8 cellular contexts compared by ENCODE assay signal in the genomic region with DNA sequence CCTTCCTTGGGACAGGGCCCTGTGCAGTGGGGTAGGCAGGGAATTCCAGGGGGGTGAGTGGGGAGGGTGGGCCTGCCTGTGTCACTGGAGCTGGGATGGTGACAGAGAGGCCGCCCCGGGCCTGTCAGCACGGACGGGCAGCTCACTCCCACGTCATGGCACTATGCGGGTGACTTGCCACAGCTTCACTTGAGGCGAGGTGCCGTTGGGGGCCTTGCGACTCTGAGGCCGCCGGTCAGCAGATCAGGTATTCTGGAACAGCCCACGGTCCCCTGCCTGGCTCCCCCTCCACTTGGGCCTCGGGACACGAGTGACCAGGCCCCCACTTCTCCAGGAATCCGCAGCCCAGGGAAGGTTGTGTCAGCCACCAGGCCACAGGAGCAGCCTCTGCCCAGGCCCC. TPM values are rescaled to one million over a fixed set of nuclear protein-coding genes. Genes with fewer than 3 reads are reported as not detected.
DNase-seq lines count a peak whose midpoint lies in the region; ATAC-seq and TF ChIP-seq lines count a peak whose summit lies in the region.
"Had no signal": no experiment of that assay in that cellular context is flagged by ENCODE, and none has a peak within 500 bp of the region (broad histone marks: within the 10 kb centered on the region; RNA-seq: fewer than 3 reads in every experiment).

No MANE protein-coding gene starts in this region.

- intact Hi-C loops in right cardiac atrium (cut with DNase I) (loop anchor here in 2 of 4 donors (2.0 kb wide), 1 partner anchor 21 kb away; no protein-coding TSS in a partner anchor), stomach (cut with DNase I; ENCODE audit: low total_unique reads) (loop anchor here (2.0 kb wide), 1 partner anchor 21 kb away; no protein-coding TSS in a partner anchor)
- intact Hi-C loops in activated CD4-positive, alpha-beta memory T cell treated with anti-CD3 and anti-CD28 coated beads for 36 hours (cut with micrococcal nuclease): no loop called here

- DNase-seq in Peyer's patch (peak in 1 of 3 donors; percentile 53), right cardiac atrium (peak; percentile 65 to 82 (median 77)), stomach (no peak), SK-N-DZ (ENCODE audit: low spot score) (no peak), neural progenitor cell (ENCODE audit: low spot score) (no peak)
- DNase-seq in activated CD4-positive, alpha-beta memory T cell treated with anti-CD3 and anti-CD28 coated beads for 36 hours: no peak
- DNase-seq: activated CD4-positive, alpha-beta memory T cell treated with anti-CD3 and anti-CD28 coated beads, Interleukin-2, amount 10 ng/mL, durations not matched to agents 7 days and 5 days had no signal

- H3K27me3 ChIP-seq in Peyer's patch (no peaks in the 10 kb centered on the region), right cardiac atrium (ENCODE audit: control insufficient read depth, insufficient read depth) (no peaks in the 10 kb centered on the region), stomach (no peaks in the 10 kb centered on the region), neural progenitor cell (peaks cover 6% of the 10 kb centered on the region)

- H3K27ac ChIP-seq in Peyer's patch: peak overlapping the region; percentile 82 to 100 (median 100)
- H3K27ac ChIP-seq in right cardiac atrium (ENCODE audit: low read length): peak overlapping the region; percentile 90
- H3K27ac ChIP-seq in stomach: peak overlapping the region; percentile 80 to 100 (median 95)
- H3K27ac ChIP-seq in neural progenitor cell: no peak overlapping the region

- H3K4me3 Mint-ChIP-seq in neural progenitor cell: no peak overlapping the region
- H3K4me3 Mint-ChIP-seq in activated CD4-positive, alpha-beta memory T cell treated with anti-CD3 and anti-CD28 coated beads for 36 hours: no peak overlapping the region

- H3K27ac Mint-ChIP-seq in neural progenitor cell: no peak overlapping the region
- H3K27ac Mint-ChIP-seq in activated CD4-positive, alpha-beta memory T cell treated with anti-CD3 and anti-CD28 coated beads for 36 hours: no peak overlapping the region

- TF ChIP-seq EP300 in stomach (IDR thresholded peaks at IDR 0.05): no peak

- peaks cover 16% of the 10 kb centered on the region for H3K79me2 ChIP-seq in neural progenitor cell (ENCODE audit: low read depth)

- CTCF ChIA-PET in activated CD4-positive, alpha-beta memory T cell treated with anti-CD3 and anti-CD28 coated beads for 36 hours (lab: Charles Lee): interaction anchor here (1.5 to 8.1 kb wide), 4 partner anchors 16 to 262 kb away, joined by 4 to 649 read pairs (median 24); a partner anchor contains a TSS

- TF ChIP-seq CTCF in Peyer's patch (IDR thresholded peaks at IDR 0.05) (no peak), stomach (IDR thresholded peaks at IDR 0.05) (no peak), neural progenitor cell (IDR thresholded peaks at IDR 0.05) (no peak)

- TF ChIP-seq POLR2A in Peyer's patch (IDR thresholded peaks at IDR 0.05): no peak
- no peak for TF ChIP-seq POLR2A in stomach (IDR thresholded peaks at IDR 0.05)

- H3K9ac ChIP-seq in neural progenitor cell: no peak overlapping the region

- H3F3A ChIP-seq in neural progenitor cell (ENCODE audit: low read depth): peaks cover 42% of the 10 kb centered on the region

- no peak overlapping the region for H3K4me2 ChIP-seq in neural progenitor cell

- H3K9me3 Mint-ChIP-seq in neural progenitor cell: no peaks in the 10 kb centered on the region
- H3K9me3 Mint-ChIP-seq in activated CD4-positive, alpha-beta memory T cell treated with anti-CD3 and anti-CD28 coated beads for 36 hours: no peaks in the 10 kb centered on the region
- H3K9me3 Mint-ChIP-seq: activated CD4-positive, alpha-beta memory T cell treated with anti-CD3 and anti-CD28 coated beads, Interleukin-2, amount 10 ng/mL, durations not matched to agents 7 days and 5 days had no signal

- peaks cover 7 to 65% (median 46%) of the 10 kb centered on the region in 4 donors for H3K4me1 ChIP-seq in Peyer's patch
- H3K4me1 ChIP-seq in right cardiac atrium (ENCODE audit: control insufficient read depth, insufficient read depth, low read length): peaks cover 6% of the 10 kb centered on the region
- peaks cover 64 to 73% (median 73%) of the 10 kb centered on the region in 4 donors for H3K4me1 ChIP-seq in stomach
- H3K4me1 ChIP-seq in neural progenitor cell: peaks cover 8% of the 10 kb centered on the region

- H3K9me3 ChIP-seq in Peyer's patch (no peaks in the 10 kb centered on the region), right cardiac atrium (ENCODE audit: control insufficient read depth, low read length) (no peaks in the 10 kb centered on the region), stomach (no peaks in the 10 kb centered on the region), neural progenitor cell (ENCODE audit: low read depth) (no peaks in the 10 kb centered on the region)
- H3K9me3 ChIP-seq: Caco-2 had no signal

- peaks cover 39% of the 10 kb centered on the region for H4K20me1 ChIP-seq in neural progenitor cell (ENCODE audit: low read depth)

- no peaks in the 10 kb centered on the region for H3K36me3 Mint-ChIP-seq in neural progenitor cell
- peaks cover 3% of the 10 kb centered on the region for H3K36me3 Mint-ChIP-seq in activated CD4-positive, alpha-beta memory T cell treated with anti-CD3 and anti-CD28 coated beads for 36 hours

- H3K36me3 ChIP-seq in Peyer's patch: peaks cover 0 to 15% (median 0%) of the 10 kb centered on the region in 3 donors
- peaks cover 0 to 8% (median 2%) of the 10 kb centered on the region in 4 donors for H3K36me3 ChIP-seq in stomach
- H3K36me3 ChIP-seq in neural progenitor cell: no peaks in the 10 kb centered on the region

- peaks cover 24% of the 10 kb centered on the region for H3K4me1 Mint-ChIP-seq in neural progenitor cell
- peaks cover 27% of the 10 kb centered on the region for H3K4me1 Mint-ChIP-seq in activated CD4-positive, alpha-beta memory T cell treated with anti-CD3 and anti-CD28 coated beads for 36 hours (ENCODE audit: low read depth)

- H3K4me3 ChIP-seq in Peyer's patch (peak overlapping the region in 2 of 4 donors; percentile 45 to 95), right cardiac atrium (ENCODE audit: low read length) (no peak overlapping the region), stomach (peak overlapping the region in 3 of 4 donors; percentile 12 to 84 (median 28)), neural progenitor cell (no peak overlapping the region)

- 64% methylated on average over 15 of the region's 15 CpGs for WGBS in right cardiac atrium
- 55 to 69% (median 64%) methylated on average over 8 to 15 of the region's 15 CpGs for WGBS in stomach, 5 donors

- H3K27me3 Mint-ChIP-seq in neural progenitor cell (ENCODE audit: insufficient read depth, low read depth): peaks cover 5% of the 10 kb centered on the region
- no peaks in the 10 kb centered on the region for H3K27me3 Mint-ChIP-seq in activated CD4-positive, alpha-beta memory T cell treated with anti-CD3 and anti-CD28 coated beads for 36 hours
- H3K27me3 Mint-ChIP-seq: activated CD4-positive, alpha-beta memory T cell treated with anti-CD3 and anti-CD28 coated beads, Interleukin-2, amount 10 ng/mL, durations not matched to agents 7 days and 5 days had no signal

- POLR2A ChIA-PET in activated CD4-positive, alpha-beta memory T cell treated with anti-CD3 and anti-CD28 coated beads for 36 hours (lab: Charles Lee): interaction anchor here (0.8 to 3.9 kb wide), 4 partner anchors 13 to 30 kb away, joined by 3 to 37 read pairs (median 4); a partner anchor contains a TSS

- H2AFZ ChIP-seq in neural progenitor cell (replicated peaks): no peak overlapping the region

- ATAC-seq in right cardiac atrium: peak in 1 of 2 donors; percentile 0

RNA-seq across cellular contexts. Expression of a gene that starts 2.9 kb away (rescaled TPM):
- total RNA-seq in Peyer's patch (100 to 1,000 TPM in 1 of 4 donors, 10 to 100 TPM in 3; 34.7 to 205 (median 98.9) TPM), right cardiac atrium (100 to 1,000 TPM in 1 of 4 donors, 10 to 100 TPM in 3; 50.2 to 123 (median 62.4) TPM), stomach (100 to 1,000 TPM in 1 of 5 donors, 10 to 100 TPM in 4; 31.6 to 118 (median 54.6) TPM), neural progenitor cell (ENCODE audit: low replicate concordance) (16.1 and 51.3 TPM in 2 replicates)
- polyA plus RNA-seq in right cardiac atrium (45.6 TPM), stomach (10 to 100 TPM; 17.0 to 29.2 (median 21.0) TPM)
- 23.3 and 31.3 TPM in 2 replicates for polyA plus RNA-seq in SK-N-DZ (2014; cell fraction: cytosol; rRNA removed)
- 74.4 and 125 TPM in 2 replicates for polyA plus RNA-seq in SK-N-DZ (2014; cell fraction: nucleus; rRNA removed)
- 10 to 100 TPM; 54.1 to 54.6 TPM for total RNA-seq in activated CD4-positive, alpha-beta memory T cell treated with anti-CD3 and anti-CD28 coated beads for 36 hours

RNA-seq across cellular contexts. Expression of a gene that starts 3.9 kb away (rescaled TPM):
- total RNA-seq in Peyer's patch (100 to 1,000 TPM in 3 of 4 donors, 10 to 100 TPM in 1; 88.3 to 299 (median 206) TPM), right cardiac atrium (100 to 1,000 TPM; 490 to 706 (median 622) TPM), stomach (100 to 1,000 TPM in 2 of 5 donors, 10 to 100 TPM in 3; 26.4 to 905 (median 37.9) TPM), neural progenitor cell (ENCODE audit: low replicate concordance) (7.1 and 52.0 TPM in 2 replicates)
- polyA plus RNA-seq in right cardiac atrium (660 TPM), stomach (100 to 1,000 TPM; 355 to 508 (median 358) TPM)
- polyA plus RNA-seq in SK-N-DZ (2014; cell fraction: cytosol; rRNA removed): 69.7 and 75.2 TPM in 2 replicates
- 50.9 and 102 TPM in 2 replicates for polyA plus RNA-seq in SK-N-DZ (2014; cell fraction: nucleus; rRNA removed)
- total RNA-seq in activated CD4-positive, alpha-beta memory T cell treated with anti-CD3 and anti-CD28 coated beads for 36 hours: 100 to 1,000 TPM; 178 to 192 TPM

RNA-seq across cellular contexts. Expression of a gene that starts 7.7 kb away (rescaled TPM):
- total RNA-seq in Peyer's patch: 1 to 10 TPM in 1 of 4 donors, not detected in 3; 1.9 TPM
- total RNA-seq in right cardiac atrium: 1 to 10 TPM in 3 of 4 donors, under 1 TPM in 1; 0.89 to 2.2 (median 1.5) TPM
- 0.97 TPM for polyA plus RNA-seq in right cardiac atrium
- 1 to 10 TPM in 2 of 5 donors, not detected in 3; 1.3 to 8.9 TPM for total RNA-seq in stomach
- polyA plus RNA-seq in stomach: under 1 TPM in 2 of 3 donors, not detected in 1; 0.19 to 0.28 TPM
- 12.3 and 24.2 TPM in 2 replicates for polyA plus RNA-seq in SK-N-DZ (2014; cell fraction: cytosol; rRNA removed)
- polyA plus RNA-seq in SK-N-DZ (2014; cell fraction: nucleus; rRNA removed): 44.5 and 49.5 TPM in 2 replicates
- 1.2 and 17.8 TPM in 2 replicates for total RNA-seq in neural progenitor cell (ENCODE audit: low replicate concordance)
- total RNA-seq in activated CD4-positive, alpha-beta memory T cell treated with anti-CD3 and anti-CD28 coated beads for 36 hours: 1 to 10 TPM; 1.3 to 2.1 TPM

RNA-seq across cellular contexts. Expression of a gene that starts 23.7 kb away (rescaled TPM):
- 100 to 1,000 TPM; 258 to 623 (median 458) TPM for total RNA-seq in Peyer's patch
- 100 to 1,000 TPM; 288 to 417 (median 333) TPM for total RNA-seq in right cardiac atrium
- polyA plus RNA-seq in right cardiac atrium: 370 TPM
- total RNA-seq in stomach: 100 to 1,000 TPM; 250 to 520 (median 327) TPM
- 100 to 1,000 TPM; 307 to 686 (median 385) TPM for polyA plus RNA-seq in stomach
- 479 and 663 TPM in 2 replicates for polyA plus RNA-seq in SK-N-DZ (2014; cell fraction: cytosol; rRNA removed)
- polyA plus RNA-seq in SK-N-DZ (2014; cell fraction: nucleus; rRNA removed): 559 and 732 TPM in 2 replicates
- 395 and 737 TPM in 2 replicates for total RNA-seq in neural progenitor cell (ENCODE audit: low replicate concordance)
- total RNA-seq in activated CD4-positive, alpha-beta memory T cell treated with anti-CD3 and anti-CD28 coated beads for 36 hours: 100 to 1,000 TPM; 171 to 173 TPM

RNA-seq across cellular contexts. Expression of a gene that starts 29.9 kb away (rescaled TPM):
- total RNA-seq in Peyer's patch (10 to 100 TPM; 39.6 to 87.7 (median 80.0) TPM), right cardiac atrium (10 to 100 TPM; 15.9 to 18.1 (median 17.0) TPM), stomach (100 to 1,000 TPM in 2 of 5 donors, 10 to 100 TPM in 2, 1 to 10 TPM in 1; 6.2 to 240 (median 23.7) TPM), neural progenitor cell (ENCODE audit: low replicate concordance) (4.8 and 14.6 TPM in 2 replicates)
- polyA plus RNA-seq in right cardiac atrium (25.3 TPM), stomach (100 to 1,000 TPM in 1 of 3 donors, 10 to 100 TPM in 2; 75.8 to 102 (median 80.3) TPM)
- 27.6 and 35.5 TPM in 2 replicates for polyA plus RNA-seq in SK-N-DZ (2014; cell fraction: cytosol; rRNA removed)
- 40.1 and 42.4 TPM in 2 replicates for polyA plus RNA-seq in SK-N-DZ (2014; cell fraction: nucleus; rRNA removed)
- total RNA-seq in activated CD4-positive, alpha-beta memory T cell treated with anti-CD3 and anti-CD28 coated beads for 36 hours: 10 to 100 TPM; 74.8 to 76.1 TPM

Comparison
In these comparisons a context has a peak if more than half of its experiments do, and no peak if none do; other contexts are left out.
1. DNase-seq: peak in right cardiac atrium (3 of 3); none in stomach (single experiment), SK-N-DZ (single experiment), neural progenitor cell (single experiment) and activated CD4-positive, alpha-beta memory T cell treated with anti-CD3 and anti-CD28 coated beads for 36 hours (single experiment).
2. H3K4me3 ChIP-seq: peak in stomach (3 of 4); none in right cardiac atrium (single experiment) and neural progenitor cell (single experiment).